ENCODE assay signal across 14 cellular contexts in genomic region chr12:28610401-28611114, GRCh38.
"Had no signal": no experiment of that assay in that cellular context is flagged by ENCODE, and none has a peak within 500 bp of the region (broad histone marks: within the 10 kb centered on the region; RNA-seq: fewer than 3 reads in every experiment).

No MANE protein-coding gene starts in this region.

- H3K9me3 ChIP-seq: neutrophil had no signal

- H3K36me3 Mint-ChIP-seq: activated naive CD4-positive, alpha-beta T cell treated with anti-CD3 and anti-CD28 coated beads, Interleukin-2, amount 10 ng/mL, durations not matched to agents 7 days and 5 days had no signal

- H3K4me3 Mint-ChIP-seq: activated B cell treated with CpG ODN at 0.5 μM for 24 hours; activated naive CD4-positive, alpha-beta T cell treated with anti-CD3 and anti-CD28 coated beads, Interleukin-2, amount 10 ng/mL, durations not matched to agents 7 days and 5 days; stimulated activated naive B cell treated with anti-CD40 and anti-IgM and Interleukin-4, amounts not matched to agents 10 μg/mL and 1 μg/mL and 100 μg/mL, for 72 hours; T-helper 17 cell had no signal

- H3K4me1 ChIP-seq: body of pancreas, heart right ventricle, right atrium auricular region had no signal

- ATAC-seq: body of pancreas; stimulated activated naive B cell treated with anti-CD40 and anti-IgM and Interleukin-4, amounts not matched to agents 10 μg/mL and 1 μg/mL and 100 μg/mL, for 72 hours; T-helper 17 cell had no signal

- H3K27me3 Mint-ChIP-seq: stimulated activated naive B cell treated with anti-CD40 and anti-IgM and Interleukin-4, amounts not matched to agents 10 μg/mL and 1 μg/mL and 100 μg/mL, for 72 hours; T-helper 17 cell had no signal

- DNase-seq: activated B cell treated with CpG ODN at 0.5 μM for 24 hours; activated CD4-positive, alpha-beta T cell treated with anti-CD3 and anti-CD28 coated beads, Interleukin-2, amount 50 U/mL, for 1 hour; activated naive CD4-positive, alpha-beta T cell treated with anti-CD3 and anti-CD28 coated beads, Interleukin-2, amount 10 ng/mL, durations not matched to agents 7 days and 5 days; body of pancreas; esophagus squamous epithelium; heart right ventricle; posterior cingulate gyrus; stimulated activated CD4-positive, alpha-beta T cell treated with anti-CD3 and anti-CD28 coated beads, Interleukin-2, amount 100 ng/mL, for 24 hours; stimulated activated naive B cell treated with anti-CD40 and anti-IgM and Interleukin-4, amounts not matched to agents 10 μg/mL and 1 μg/mL and 100 μg/mL, for 72 hours; T-helper 17 cell; trophoblast cell had no signal

- H3K27ac Mint-ChIP-seq: activated B cell treated with CpG ODN at 0.5 μM for 24 hours; activated naive CD4-positive, alpha-beta T cell treated with anti-CD3 and anti-CD28 coated beads, Interleukin-2, amount 10 ng/mL, durations not matched to agents 7 days and 5 days; activated T-helper 2 cell treated with anti-CD3 and anti-CD28 coated beads, Interferon-gamma antibody, Interleukin-2, Interleukin-4, amounts not matched to agents 10 μg/mL and 5 μg/mL and 100 μg/mL, durations not matched to agents 14 hours and 24 hours and 36 hours; stimulated activated naive B cell treated with anti-CD40 and anti-IgM and Interleukin-4, amounts not matched to agents 10 μg/mL and 1 μg/mL and 100 μg/mL, for 72 hours; T-helper 17 cell had no signal

- H3K27ac ChIP-seq: body of pancreas, esophagus squamous epithelium, heart right ventricle, neutrophil, right atrium auricular region had no signal

- H3K4me3 ChIP-seq: body of pancreas, esophagus squamous epithelium, heart right ventricle, right atrium auricular region had no signal

- H3K27me3 ChIP-seq: body of pancreas, esophagus squamous epithelium, heart right ventricle, neutrophil, right atrium auricular region had no signal

- H3K36me3 ChIP-seq: esophagus squamous epithelium, heart right ventricle, neutrophil, right atrium auricular region had no signal

- H3K4me1 Mint-ChIP-seq: activated B cell treated with CpG ODN at 0.5 μM for 24 hours; activated naive CD4-positive, alpha-beta T cell treated with anti-CD3 and anti-CD28 coated beads, Interleukin-2, amount 10 ng/mL, durations not matched to agents 7 days and 5 days; stimulated activated naive B cell treated with anti-CD40 and anti-IgM and Interleukin-4, amounts not matched to agents 10 μg/mL and 1 μg/mL and 100 μg/mL, for 72 hours; T-helper 17 cell had no signal
